ENCODE assay signal across 10 cellular contexts in the genomic region with DNA sequence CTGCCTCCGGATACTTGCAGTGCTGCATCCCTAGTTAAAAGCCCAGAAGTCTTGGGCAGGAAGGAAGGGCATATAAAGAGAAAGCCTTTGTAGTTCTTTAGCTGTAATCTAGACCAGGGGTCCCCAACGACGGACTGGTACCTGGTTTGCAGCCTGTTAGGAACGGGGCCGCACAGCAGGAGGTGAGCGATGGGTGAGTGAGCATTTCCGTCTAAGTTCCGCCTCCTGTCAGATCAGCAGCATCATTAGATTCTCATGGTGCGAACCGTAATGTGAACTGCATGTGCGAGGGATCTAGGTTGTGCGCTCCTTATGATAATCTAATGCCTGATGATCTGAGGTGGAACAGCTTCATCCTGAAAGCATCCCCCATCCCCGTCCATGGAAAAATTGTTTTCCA. TPM values are rescaled to one million over a fixed set of nuclear protein-coding genes. Genes with fewer than 3 reads are reported as not detected.
A peak's percentile ranks its signal among the peaks of the same experiment; 100 is the strongest.
DNase-seq lines count a peak whose midpoint lies in the region; ATAC-seq and TF ChIP-seq lines count a peak whose summit lies in the region.
"Had no signal": no experiment of that assay in that cellular context is flagged by ENCODE, and none has a peak within 500 bp of the region (broad histone marks: within the 10 kb centered on the region; RNA-seq: fewer than 3 reads in every experiment).

No MANE protein-coding gene starts in this region.

- H3K9ac ChIP-seq in PC-3 (ENCODE audit: low read length), result no peak overlapping the region

- H4K20me1 ChIP-seq in PC-3 (ENCODE audit: low read length), result no peaks in the 10 kb centered on the region
- peaks cover 3% of the 10 kb centered on the region for H4K20me1 ChIP-seq in hepatocyte (ENCODE audit: insufficient read depth, poor library complexity, severe bottlenecking)

- peak overlapping the region; percentile 76 for H3K4me2 ChIP-seq in PC-3 (ENCODE audit: low read length)
- H3K4me2 ChIP-seq in hepatocyte, result peak overlapping the region; percentile 85

- H3K27ac ChIP-seq in PC-3 (ENCODE audit: low read length) (no peak overlapping the region), hepatocyte (no peak overlapping the region), psoas muscle (no peak overlapping the region), ascending aorta (no peak overlapping the region)

- ATAC-seq in PC-3 (no peak), psoas muscle (no peak)

- intact Hi-C loops in PC-3 (cut with micrococcal nuclease) (loop anchor here (2.0 to 5.0 kb wide), 3 partner anchors 109 to 217 kb away; a partner anchor contains a TSS), psoas muscle (cut with DNase I) (loop anchor here (2.0 to 10.0 kb wide), 4 partner anchors 168 to 493 kb away; a partner anchor contains a TSS), ascending aorta (cut with DNase I) (loop anchor here (2.0 to 10.0 kb wide), 3 partner anchors 219 to 371 kb away; a partner anchor contains a TSS)

- no peaks in the 10 kb centered on the region for H3F3A ChIP-seq in PC-3 (ENCODE audit: low read length, unreplicated experiment)

- no peak for DNase-seq in activated naive CD4-positive, alpha-beta T cell treated with anti-CD3 and anti-CD28 coated beads, Interleukin-2, amount 10 ng/mL, durations not matched to agents 7 days and 5 days
- no peak for DNase-seq in activated naive CD4-positive, alpha-beta T cell (lab: John Stamatoyannopoulos, UW)
- DNase-seq in PC-3 (no peak), hepatocyte (ENCODE audit: low spot score) (no peak), psoas muscle (no peak), ascending aorta (ENCODE audit: low spot score in 2 of 2) (no peak), NCI-H2227 treated with DMSO at 0.1 percent for 48 hours (lab: John Stamatoyannopoulos, UW) (no peak), inferior parietal cortex (ENCODE audit: extremely low spot score) (no peak)
- DNase-seq: activated naive CD8-positive, alpha-beta T cell treated with anti-CD3 and anti-CD28 coated beads, Interleukin-2, amount 10 ng/mL, durations not matched to agents 7 days and 5 days had no signal

- H2AFZ ChIP-seq in PC-3 (ENCODE audit: low read length) (no peak overlapping the region), hepatocyte (no peak overlapping the region)

- H3K36me3 Mint-ChIP-seq in activated naive CD4-positive, alpha-beta T cell treated with anti-CD3 and anti-CD28 coated beads, Interleukin-2, amount 10 ng/mL, durations not matched to agents 7 days and 5 days, result peaks cover 33% of the 10 kb centered on the region

- H3K9me2 ChIP-seq in PC-3 (replicated peaks; ENCODE audit: low read length) (no peaks in the 10 kb centered on the region), hepatocyte (replicated peaks; ENCODE audit: insufficient read depth) (no peaks in the 10 kb centered on the region)

- no peaks in the 10 kb centered on the region for H3K27me3 ChIP-seq in PC-3 (ENCODE audit: low read length)
- H3K27me3 ChIP-seq in hepatocyte, result no peaks in the 10 kb centered on the region
- no peaks in the 10 kb centered on the region for H3K27me3 ChIP-seq in psoas muscle (ENCODE audit: insufficient read depth in 3 of 3, low read length in 2 of 3)
- H3K27me3 ChIP-seq in ascending aorta, result no peaks in the 10 kb centered on the region

- H3K4me3 Mint-ChIP-seq in activated naive CD4-positive, alpha-beta T cell treated with anti-CD3 and anti-CD28 coated beads, Interleukin-2, amount 10 ng/mL, durations not matched to agents 7 days and 5 days, result peak overlapping the region; percentile 99

- CTCF ChIA-PET in activated naive CD4-positive, alpha-beta T cell treated with anti-CD3 and anti-CD28 coated beads, Interleukin-2, amount 10 ng/mL, durations not matched to agents 7 days and 5 days (lab: Charles Lee), result interaction anchor here (1.1 kb wide), 1 partner anchor 167 kb away, joined by 3 read pairs; no protein-coding TSS in a partner anchor
- CTCF ChIA-PET in PC-3 (lab: Charles Lee), result interaction anchor here (0.7 kb wide), 1 partner anchor 110 kb away, joined by 3 read pairs; no protein-coding TSS in a partner anchor

- no peaks in the 10 kb centered on the region for H3K9me3 Mint-ChIP-seq in activated naive CD4-positive, alpha-beta T cell treated with anti-CD3 and anti-CD28 coated beads, Interleukin-2, amount 10 ng/mL, durations not matched to agents 7 days and 5 days
- H3K9me3 Mint-ChIP-seq: activated naive CD8-positive, alpha-beta T cell treated with anti-CD3 and anti-CD28 coated beads, Interleukin-2, amount 10 ng/mL, durations not matched to agents 7 days and 5 days; CD14-positive monocyte had no signal

- H3K4me1 ChIP-seq in PC-3 (ENCODE audit: insufficient read depth, low read length), result peaks cover 28% of the 10 kb centered on the region
- H3K4me1 ChIP-seq in hepatocyte (ENCODE audit: insufficient read depth), result peaks cover 13% of the 10 kb centered on the region
- peaks cover 15% of the 10 kb centered on the region for H3K4me1 ChIP-seq in psoas muscle
- H3K4me1 ChIP-seq in ascending aorta, result peaks cover 0 to 6% of the 10 kb centered on the region in 2 donors

- BruUV-seq in PC-3 (replicated peaks; lab: Mats Ljungman, UMichigan), result no TSS peak

- H3K4me1 Mint-ChIP-seq in activated naive CD4-positive, alpha-beta T cell treated with anti-CD3 and anti-CD28 coated beads, Interleukin-2, amount 10 ng/mL, durations not matched to agents 7 days and 5 days, result peaks cover 42% of the 10 kb centered on the region

- H3K79me2 ChIP-seq in PC-3 (ENCODE audit: low read length) (peaks cover 51% of the 10 kb centered on the region), hepatocyte (peaks cover 47% of the 10 kb centered on the region)

- POLR2A ChIA-PET in PC-3 (lab: Charles Lee; ENCODE audit: unreplicated experiment), result no interaction called here

- over 99% methylated on average over 13 of the region's 13 CpGs for WGBS in hepatocyte (ENCODE audit: low lambda C conversion rate, missing lambda C conversion rate)
- WGBS in psoas muscle, 3 donors, result 93 to 98% (median 96%) methylated on average over 13 of the region's 13 CpGs

- H3K9me3 ChIP-seq in PC-3 (ENCODE audit: low read length) (no peaks in the 10 kb centered on the region), hepatocyte (ENCODE audit: low read depth) (no peaks in the 10 kb centered on the region), psoas muscle (no peaks in the 10 kb centered on the region), ascending aorta (no peaks in the 10 kb centered on the region)

- H3K27me3 Mint-ChIP-seq in activated naive CD4-positive, alpha-beta T cell treated with anti-CD3 and anti-CD28 coated beads, Interleukin-2, amount 10 ng/mL, durations not matched to agents 7 days and 5 days, result peaks cover 5% of the 10 kb centered on the region
- H3K27me3 Mint-ChIP-seq: activated naive CD8-positive, alpha-beta T cell treated with anti-CD3 and anti-CD28 coated beads, Interleukin-2, amount 10 ng/mL, durations not matched to agents 7 days and 5 days had no signal

- no peak for TF ChIP-seq CTCF in PC-3 (conservative IDR thresholded peaks at IDR 0.05; ENCODE audit: low read depth, low read length)
- no peak for TF ChIP-seq CTCF in hepatocyte (IDR thresholded peaks at IDR 0.05; ENCODE audit: poor library complexity)
- no peak for TF ChIP-seq CTCF in psoas muscle (IDR thresholded peaks at IDR 0.05)
- no peak for TF ChIP-seq CTCF in ascending aorta (IDR thresholded peaks at IDR 0.05)

- H3K4me3 ChIP-seq in PC-3 (ENCODE audit: low read length) (peak overlapping the region; percentile 98), hepatocyte (no peak overlapping the region), psoas muscle (peak overlapping the region; percentile 82), ascending aorta (no peak overlapping the region)

- H3K36me3 ChIP-seq in PC-3 (ENCODE audit: low read depth, low read length) (peaks cover 10% of the 10 kb centered on the region), hepatocyte (replicated peaks; ENCODE audit: insufficient read depth, low read depth) (no peaks in the 10 kb centered on the region), psoas muscle (ENCODE audit: insufficient read depth in 1 of 2, low read depth in 1 of 2) (peaks cover 4 to 20% of the 10 kb centered on the region in 2 donors), ascending aorta (peaks cover 0 to 12% of the 10 kb centered on the region in 2 donors)

- no peak overlapping the region for H3K27ac Mint-ChIP-seq in activated naive CD4-positive, alpha-beta T cell treated with anti-CD3 and anti-CD28 coated beads, Interleukin-2, amount 10 ng/mL, durations not matched to agents 7 days and 5 days

RNA-seq across cellular contexts. Expression of a gene that starts 1.6 kb away (rescaled TPM):
- 61.7 and 76.3 TPM in 2 replicates for total RNA-seq in PC-3 (2014; rRNA removed)
- total RNA-seq in hepatocyte, result 50.4 and 55.0 TPM in 2 replicates
- 50.4 and 65.8 TPM in 2 replicates for polyA plus RNA-seq in hepatocyte
- total RNA-seq in psoas muscle, result 10 to 100 TPM; 10.6 to 19.3 (median 14.5) TPM
- 10 to 100 TPM in 2 of 3 donors, 1 to 10 TPM in 1; 7.0 to 48.7 (median 19.4) TPM for polyA plus RNA-seq in psoas muscle
- total RNA-seq in ascending aorta, result 22.4 TPM

Comparison
In these comparisons a context has a peak if more than half of its experiments do, and no peak if none do; other contexts are left out.
1. H3K4me3 ChIP-seq: peak in PC-3 (single experiment) and psoas muscle (single experiment); none in hepatocyte (single experiment) and ascending aorta (0 of 2).